In genomic region chr6:122930252-122931180, GRCh38 we compare ENCODE assay signal across 17 cellular contexts.
DNase-seq lines count a peak whose midpoint lies in the region; ATAC-seq and TF ChIP-seq lines count a peak whose summit lies in the region.
"Had no signal": no experiment of that assay in that cellular context is flagged by ENCODE, and none has a peak within 500 bp of the region (broad histone marks: within the 10 kb centered on the region; RNA-seq: fewer than 3 reads in every experiment).

No MANE protein-coding gene starts in this region.

- no peaks in the 10 kb centered on the region for H3K4me1 ChIP-seq in BE2C
- H3K4me1 ChIP-seq: uterus had no signal

- ATAC-seq in GM18502 (IDR thresholded peaks at IDR 0.05; ENCODE audit: poor library complexity, unreplicated experiment) = peak; percentile 86
- peak; percentile 83 for ATAC-seq in GM19351 (IDR thresholded peaks at IDR 0.05; ENCODE audit: unreplicated experiment)
- ATAC-seq in HG02642 (IDR thresholded peaks at IDR 0.05; ENCODE audit: poor library complexity, unreplicated experiment) = peak; percentile 68
- peak; percentile 75 for ATAC-seq in HG03280 (IDR thresholded peaks at IDR 0.05; ENCODE audit: unreplicated experiment)
- ATAC-seq in GM21528 (IDR thresholded peaks at IDR 0.05; ENCODE audit: low FRiP score, unreplicated experiment) = no peak
- ATAC-seq: activated CD4-positive, alpha-beta T cell treated with anti-CD3 and anti-CD28 coated beads for 36 hours had no signal

- TF ChIP-seq CTCF in BE2C (IDR thresholded peaks at IDR 0.05; ENCODE audit: low read depth, low read length) = no peak

- DNase-seq in HPDE6-E6E7 (ENCODE audit: extremely low spot score) (no peak), BE2C (no peak)
- no peak for DNase-seq in activated CD4-positive, alpha-beta T cell treated with anti-CD3 and anti-CD28 coated beads, Interleukin-2, amount 50 U/mL, for 4 hours
- DNase-seq: activated CD4-positive, alpha-beta T cell treated with anti-CD3 and anti-CD28 coated beads for 36 hours; CD4-positive, alpha-beta memory T cell; dermis blood vessel endothelial cell; DND-41; glutamatergic neuron; NCI-H187 treated with DMSO at 0.1 percent for 48 hours; retina; SIG-M5; uterus had no signal

- no peaks in the 10 kb centered on the region for H3K27me3 ChIP-seq in BE2C
- H3K27me3 ChIP-seq: uterus had no signal

- no peak overlapping the region for H3K4me3 ChIP-seq in BE2C (ENCODE audit: low read depth, low read length)
- H3K4me3 ChIP-seq: uterus had no signal

- H3K36me3 ChIP-seq in BE2C = no peaks in the 10 kb centered on the region
- H3K36me3 ChIP-seq: uterus had no signal

- H3K9me3 ChIP-seq in BE2C = no peaks in the 10 kb centered on the region
- H3K9me3 ChIP-seq: uterus had no signal
